Comparison of ENCODE assay signal across 20 cellular contexts in the genomic region with DNA sequence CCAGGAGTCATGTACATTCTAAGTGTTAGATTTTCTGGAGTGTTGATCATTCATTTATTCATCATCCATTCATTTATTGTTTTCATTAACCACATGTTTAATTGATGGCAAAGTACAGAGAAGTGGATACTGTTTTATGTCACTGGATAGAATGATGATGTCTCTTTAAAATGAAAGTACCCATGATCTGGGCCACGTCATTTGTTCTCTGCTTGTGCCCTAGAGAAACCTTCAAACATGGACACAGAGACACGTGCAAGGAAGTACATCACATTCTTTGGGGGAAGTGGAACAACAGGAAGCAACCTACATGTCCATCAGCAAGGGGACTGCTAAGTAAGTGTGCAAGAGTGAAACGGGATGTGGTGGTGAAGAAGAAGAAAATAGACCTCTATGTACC.
DNase-seq lines count a peak whose midpoint lies in the region; ATAC-seq, FAIRE-seq and TF ChIP-seq lines count a peak whose summit lies in the region.
"Had no signal": no experiment of that assay in that cellular context is flagged by ENCODE, and none has a peak within 500 bp of the region (broad histone marks: within the 10 kb centered on the region; RNA-seq: fewer than 3 reads in every experiment).

No MANE protein-coding gene starts in this region.

- no peaks in the 10 kb centered on the region for H3K9me3 Mint-ChIP-seq in activated naive CD8-positive, alpha-beta T cell treated with anti-CD3 and anti-CD28 coated beads, Interleukin-2, amount 50 U/mL, for 24 hours
- H3K9me3 Mint-ChIP-seq: CD8-positive, alpha-beta T cell had no signal

- H2AFZ ChIP-seq in GM23248 (peak overlapping the region; percentile 49), GM12878 (ENCODE audit: control insufficient read depth, low read depth, low read length) (no peak overlapping the region; the same call in 1 of the 2 replicates), mesenchymal stem cell (ENCODE audit: low read depth, low read length) (no peak overlapping the region)

- peak; percentile 6 for DNase-seq in GM23248
- peak; percentile 61 for DNase-seq in MV-4-11 (lab: John Stamatoyannopoulos, UW)
- DNase-seq in GM12878 (ENCODE audit: low read depth, low spot score), result no peak
- DNase-seq in mesenchymal stem cell, result no peak
- no peak for DNase-seq in activated naive CD8-positive, alpha-beta T cell treated with anti-CD3 and anti-CD28 coated beads, Interleukin-2, amount 50 U/mL, for 24 hours
- no peak for DNase-seq in activated effector memory CD4-positive, alpha-beta T cell treated with anti-CD3 and anti-CD28 coated beads, Interleukin-2, amount 50 U/mL, for 16 hours
- DNase-seq: ACHN; BE2C; CD8-positive, alpha-beta T cell; DMS79 treated with DMSO at 0.1 percent for 48 hours; GF-D8; H7; NCI-H1417 treated with DMSO at 0.1 percent for 48 hours; NCI-H2029 treated with DMSO at 0.1 percent for 48 hours; NCI-H524 treated with DMSO at 0.1 percent for 48 hours; Right ventricle myocardium superior had no signal

- no peak for TF ChIP-seq EP300 in GM12878 (IDR thresholded peaks at IDR 0.05; ENCODE audit: borderline replicate concordance in 1 of 2, control insufficient read depth in 1 of 2, low read depth in 2 of 2, low read length in 2 of 2)

- H4K8ac ChIP-seq in mesenchymal stem cell (ENCODE audit: low read length), result no peak overlapping the region

- H3K27me3 Mint-ChIP-seq in activated naive CD8-positive, alpha-beta T cell treated with anti-CD3 and anti-CD28 coated beads, Interleukin-2, amount 50 U/mL, for 24 hours, result peaks cover 11% of the 10 kb centered on the region

- in situ Hi-C loops in GM23248 (cut with MboI) (no loop called here), GM12878 (cut with MboI) (no loop called here)

- H3K4me2 ChIP-seq in GM23248 (ENCODE audit: unreplicated experiment) (no peak overlapping the region), GM12878 (ENCODE audit: control insufficient read depth, insufficient read depth) (no peak overlapping the region), mesenchymal stem cell (ENCODE audit: low read length, poor library complexity, severe bottlenecking) (no peak overlapping the region)

- peak; percentile 34; the same call in 2 of the 3 replicates for ATAC-seq in GM12878
- ATAC-seq in activated naive CD8-positive, alpha-beta T cell treated with anti-CD3 and anti-CD28 coated beads, Interleukin-2, amount 50 U/mL, for 24 hours, result no peak
- no peak for ATAC-seq in GM18519 (IDR thresholded peaks at IDR 0.05; ENCODE audit: low FRiP score, unreplicated experiment)
- ATAC-seq: CD8-positive, alpha-beta T cell; Panc1; SK-N-SH treated with all-trans-retinoic acid at 6 μM for 48 hours had no signal

- H2AK5ac ChIP-seq in mesenchymal stem cell (ENCODE audit: low read length, severe bottlenecking), result no peak overlapping the region

- intact Hi-C loops in GM12878 (cut with micrococcal nuclease; ENCODE audit: unreplicated experiment), result no loop called here

- H3F3A ChIP-seq in GM23248 (ENCODE audit: insufficient read depth), result no peaks in the 10 kb centered on the region

- no peak overlapping the region for H3K4ac ChIP-seq in mesenchymal stem cell (ENCODE audit: low read depth in 1 of 2, low read length in 2 of 2)

- H2BK120ac ChIP-seq in mesenchymal stem cell (ENCODE audit: low read depth, low read length), result no peak overlapping the region

- FAIRE-seq in GM12878 (lab: Jason Lieb, UNC), result no peak
- FAIRE-seq: D721Med had no signal

- no TSS peak for BruUV-seq in GM12878 (replicated peaks; lab: Mats Ljungman, UMichigan)

- RAD21 ChIA-PET in GM12878 (lab: Charles Lee; ENCODE audit: unreplicated experiment), result no interaction called here

- 18 to 31% methylated on average over 3 of the region's 3 CpGs for WGBS in GM23248 (ENCODE audit: low coverage in 1 of 2, low lambda C conversion rate in 2 of 2, missing lambda C conversion rate in 2 of 2), 2 experiments
- WGBS in GM12878 (ENCODE audit: insufficient coverage, insufficient replicate concordance, low lambda C conversion rate, missing lambda C conversion rate), result 0% methylated on average over 3 of the region's 3 CpGs
- 72% methylated on average over 3 of the region's 3 CpGs for WGBS in mesenchymal stem cell

- no peak overlapping the region for H2BK5ac ChIP-seq in mesenchymal stem cell (ENCODE audit: low read depth, low read length, poor library complexity, severe bottlenecking)

- no peak overlapping the region for H3K18ac ChIP-seq in mesenchymal stem cell (ENCODE audit: low read depth in 1 of 2, low read length in 2 of 2)

- H3K79me2 ChIP-seq in GM23248 (ENCODE audit: insufficient read depth) (no peaks in the 10 kb centered on the region), GM12878 (ENCODE audit: control insufficient read depth, insufficient read depth, low read length) (no peaks in the 10 kb centered on the region)

- no peaks in the 10 kb centered on the region for H4K20me1 ChIP-seq in GM23248 (ENCODE audit: insufficient read depth)
- no peaks in the 10 kb centered on the region for H4K20me1 ChIP-seq in GM12878 (ENCODE audit: control insufficient read depth, insufficient read depth)

- TF ChIP-seq RAD21 in GM12878 (IDR thresholded peaks at IDR 0.05; ENCODE audit: insufficient read depth, low read depth, low read length), result no peak

- H3K36me3 Mint-ChIP-seq in activated naive CD8-positive, alpha-beta T cell treated with anti-CD3 and anti-CD28 coated beads, Interleukin-2, amount 50 U/mL, for 24 hours (ENCODE audit: low read depth), result no peaks in the 10 kb centered on the region
- H3K36me3 Mint-ChIP-seq: CD8-positive, alpha-beta T cell had no signal

- CTCF ChIA-PET in GM12878 (lab: Yijun Ruan, JAX), result no interaction called here

- no peak overlapping the region for H3K14ac ChIP-seq in mesenchymal stem cell (ENCODE audit: low read length in 2 of 2)

- no peak overlapping the region for H4K91ac ChIP-seq in mesenchymal stem cell (ENCODE audit: low read length)

- H3K9ac ChIP-seq in GM23248, result no peak overlapping the region
- no peak overlapping the region for H3K9ac ChIP-seq in GM12878 (ENCODE audit: control insufficient read depth, insufficient read depth, low read length)
- peak overlapping the region; percentile 69 for H3K9ac ChIP-seq in mesenchymal stem cell (ENCODE audit: low read length)

- no peaks in the 10 kb centered on the region for H3K79me1 ChIP-seq in mesenchymal stem cell (replicated peaks; ENCODE audit: low read length, poor library complexity, severe bottlenecking)

- no peak overlapping the region for H2BK15ac ChIP-seq in mesenchymal stem cell (ENCODE audit: low read depth, poor library complexity, severe bottlenecking)

- no peaks in the 10 kb centered on the region for H3K9me3 ChIP-seq in GM23248 (ENCODE audit: low read depth)
- no peaks in the 10 kb centered on the region for H3K9me3 ChIP-seq in GM12878 (replicated peaks; ENCODE audit: control insufficient read depth, insufficient read depth, low read length)
- no peaks in the 10 kb centered on the region for H3K9me3 ChIP-seq in mesenchymal stem cell (ENCODE audit: control insufficient read depth, low read length)
- H3K9me3 ChIP-seq: BE2C had no signal

- H3K4me1 Mint-ChIP-seq in activated naive CD8-positive, alpha-beta T cell treated with anti-CD3 and anti-CD28 coated beads, Interleukin-2, amount 50 U/mL, for 24 hours, result no peaks in the 10 kb centered on the region

- no peak for TF ChIP-seq CTCF in GM12878 (IDR thresholded peaks at IDR 0.05 in 2 of 3, conservative IDR thresholded peaks at IDR 0.05 in 1 of 3; ENCODE audit: control insufficient read depth in 2 of 3, extremely low read depth in 1 of 3, insufficient read depth in 1 of 3, low read depth in 3 of 3, low read length in 3 of 3)

- H3K27me3 ChIP-seq in GM23248 (replicated peaks; ENCODE audit: insufficient read depth) (no peaks in the 10 kb centered on the region), GM12878 (replicated peaks in 1 of 2; ENCODE audit: control insufficient read depth in 2 of 2, insufficient read depth in 2 of 2, low read length in 1 of 2) (peaks cover 0 to 2% of the 10 kb centered on the region in 2 experiments; a peak in 1 of 4 replicates), mesenchymal stem cell (ENCODE audit: control insufficient read depth in 1 of 2, insufficient read depth in 1 of 2, low read length in 2 of 2) (no peaks in the 10 kb centered on the region)
- H3K27me3 ChIP-seq: BE2C had no signal

- H3K36me3 ChIP-seq in GM23248 (ENCODE audit: low read depth) (no peaks in the 10 kb centered on the region), GM12878 (ENCODE audit: control insufficient read depth in 2 of 2, insufficient read depth in 2 of 2, low read length in 1 of 2) (no peaks in the 10 kb centered on the region), mesenchymal stem cell (ENCODE audit: control insufficient read depth in 1 of 2, insufficient read depth in 2 of 2, low read depth in 1 of 2, low read length in 2 of 2) (no peaks in the 10 kb centered on the region)
- H3K36me3 ChIP-seq: BE2C had no signal

- H2BK12ac ChIP-seq in mesenchymal stem cell (ENCODE audit: low read length in 2 of 2), result no peak overlapping the region

- no peak overlapping the region for H3K27ac Mint-ChIP-seq in activated naive CD8-positive, alpha-beta T cell treated with anti-CD3 and anti-CD28 coated beads, Interleukin-2, amount 50 U/mL, for 24 hours
- H3K27ac Mint-ChIP-seq: CD8-positive, alpha-beta T cell had no signal

- no peaks in the 10 kb centered on the region; the same call in 1 of the 2 replicates for H3K4me1 ChIP-seq in GM23248 (ENCODE audit: insufficient read depth)
- no peaks in the 10 kb centered on the region for H3K4me1 ChIP-seq in GM12878 (ENCODE audit: control insufficient read depth, insufficient read depth, low read length)
- no peaks in the 10 kb centered on the region for H3K4me1 ChIP-seq in mesenchymal stem cell (ENCODE audit: control insufficient read depth, insufficient read depth, low read depth, low read length)

- SMC1A ChIA-PET in GM12878 (lab: Charles Lee; ENCODE audit: uncharacterized antibody, unreplicated experiment), result no interaction called here

- H3K23ac ChIP-seq in mesenchymal stem cell (ENCODE audit: low read length in 2 of 2), result no peak overlapping the region

- no peak for TF ChIP-seq POLR2A in GM12878 (IDR thresholded peaks at IDR 0.05; ENCODE audit: low read depth, low read length)

- H3K4me3 ChIP-seq in GM23248 (no peak overlapping the region), GM12878 (no peak overlapping the region), mesenchymal stem cell (ENCODE audit: insufficient read depth in 1 of 2, low read depth in 1 of 2, low read length in 2 of 2) (peak overlapping the region in 1 of 2 experiments; percentile 1)

- no peaks in the 10 kb centered on the region for H3K9me2 ChIP-seq in GM23248 (ENCODE audit: insufficient read depth)

- H3K4me3 Mint-ChIP-seq in activated naive CD8-positive, alpha-beta T cell treated with anti-CD3 and anti-CD28 coated beads, Interleukin-2, amount 50 U/mL, for 24 hours, result no peak overlapping the region
- H3K4me3 Mint-ChIP-seq: CD8-positive, alpha-beta T cell had no signal

- H3K27ac ChIP-seq in GM23248, result no peak overlapping the region
- no peak overlapping the region for H3K27ac ChIP-seq in GM12878 (ENCODE audit: control insufficient read depth, insufficient read depth)
- no peak overlapping the region for H3K27ac ChIP-seq in mesenchymal stem cell (ENCODE audit: low read length, poor library complexity, severe bottlenecking)

- POLR2A ChIA-PET in GM12878 (lab: Charles Lee), result no interaction called here

TF ChIP-seq in GM12878, 131 proteins besides CTCF, POLR2A, EP300 and RAD21 (continues in another document):
- TF ChIP-seq BHLHE40 (IDR thresholded peaks at IDR 0.05; ENCODE audit: borderline replicate concordance in 1 of 2, low read depth in 2 of 2, low read length in 1 of 2), result peak in 1 of 2 experiments; percentile 32; a peak in 1 of 4 replicates

Comparison
In these comparisons a context has a peak if more than half of its experiments do, and no peak if none do; other contexts are left out.
1. DNase-seq: peak in GM23248 (single experiment) and MV-4-11 (single experiment); none in GM12878 (single experiment), mesenchymal stem cell (single experiment), activated naive CD8-positive, alpha-beta T cell treated with anti-CD3 and anti-CD28 coated beads, Interleukin-2, amount 50 U/mL, for 24 hours (single experiment) and activated effector memory CD4-positive, alpha-beta T cell treated with anti-CD3 and anti-CD28 coated beads, Interleukin-2, amount 50 U/mL, for 16 hours (single experiment).